Comparison of ENCODE assay signal across 8 cellular contexts in the genomic region with DNA sequence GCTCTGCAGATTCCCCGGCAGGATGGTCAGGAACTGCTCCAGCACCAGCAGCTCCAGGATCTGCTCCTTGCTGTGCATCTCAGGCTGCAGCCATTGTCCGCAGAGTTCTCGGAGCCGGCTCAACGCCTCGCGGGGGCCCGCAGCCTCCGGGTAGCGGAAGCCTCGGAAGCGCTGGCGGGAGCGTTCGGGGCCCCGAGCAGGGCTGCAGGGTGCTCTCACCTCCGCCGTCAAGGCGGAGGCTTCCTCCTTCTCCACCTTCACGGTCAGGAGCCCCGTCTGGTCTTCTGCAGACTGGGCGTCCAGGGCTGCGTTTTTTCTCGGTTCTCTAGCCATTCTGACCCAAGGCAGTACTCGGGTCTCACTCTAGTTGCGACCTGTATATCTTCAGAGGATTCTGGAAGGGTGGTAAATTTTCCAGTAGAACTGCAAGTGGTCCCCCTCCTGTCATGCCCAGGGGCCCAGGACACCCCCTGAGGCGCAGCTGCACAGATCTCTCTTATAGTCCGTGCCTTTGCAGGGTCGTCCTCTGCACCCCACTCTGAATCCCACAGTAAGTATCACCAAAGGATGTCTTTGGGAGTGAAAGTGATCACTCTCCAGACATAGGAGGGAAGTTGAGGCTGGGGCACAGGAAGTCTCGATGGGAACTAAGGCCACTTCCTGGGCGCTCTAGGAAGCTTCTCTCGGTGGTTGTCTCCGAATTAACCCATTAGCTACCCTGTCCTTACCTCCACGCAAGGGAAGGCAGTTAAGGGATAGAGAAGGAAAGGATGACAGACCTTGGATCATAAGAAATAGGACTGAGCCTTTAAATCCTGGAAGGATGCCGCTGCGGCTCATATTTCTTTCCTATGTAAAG. TPM values are rescaled to one million over a fixed set of nuclear protein-coding genes. Genes with fewer than 3 reads are reported as not detected.
DNase-seq lines count a peak whose midpoint lies in the region; ATAC-seq and TF ChIP-seq lines count a peak whose summit lies in the region.

A gene (minus strand): TSS at position 622 of the 859 bp plus-strand sequence. CDS start 289 bp downstream, at position 333.

- no peaks in the 10 kb centered on the region for H3K9me3 Mint-ChIP-seq in activated T-helper 17 cell treated with anti-CD3 and anti-CD28 coated beads, Interleukin-2, amount 50 U/mL, for 72 hours
- H3K9me3 Mint-ChIP-seq in nephron: no peaks in the 10 kb centered on the region

- no peaks in the 10 kb centered on the region for H3K27me3 Mint-ChIP-seq in activated T-helper 17 cell treated with anti-CD3 and anti-CD28 coated beads, Interleukin-2, amount 50 U/mL, for 72 hours
- no peaks in the 10 kb centered on the region for H3K27me3 Mint-ChIP-seq in nephron (ENCODE audit: low read depth)

- peaks cover 18% of the 10 kb centered on the region for H3K36me3 Mint-ChIP-seq in activated T-helper 17 cell treated with anti-CD3 and anti-CD28 coated beads, Interleukin-2, amount 50 U/mL, for 72 hours (ENCODE audit: low read depth)
- peaks cover 22% of the 10 kb centered on the region for H3K36me3 Mint-ChIP-seq in nephron (ENCODE audit: low read depth)

- peaks cover 16% of the 10 kb centered on the region for H3K4me1 Mint-ChIP-seq in activated T-helper 17 cell treated with anti-CD3 and anti-CD28 coated beads, Interleukin-2, amount 50 U/mL, for 72 hours
- H3K4me1 Mint-ChIP-seq in nephron: peaks cover 18% of the 10 kb centered on the region

- peak within 1 kb of the TSS; percentile 99 for H3K4me3 Mint-ChIP-seq in activated T-helper 17 cell treated with anti-CD3 and anti-CD28 coated beads, Interleukin-2, amount 50 U/mL, for 72 hours
- peak within 1 kb of the TSS; percentile 99 to 100 (median 100) for H3K4me3 Mint-ChIP-seq in nephron

- TF ChIP-seq CTCF in nephron (IDR thresholded peaks at IDR 0.05; ENCODE audit: unreplicated experiment in 3 of 3): no peak

- peak within 1 kb of the TSS; percentile 93 for H3K27ac Mint-ChIP-seq in activated T-helper 17 cell treated with anti-CD3 and anti-CD28 coated beads, Interleukin-2, amount 50 U/mL, for 72 hours
- peak within 1 kb of the TSS; percentile 86 to 95 (median 91) for H3K27ac Mint-ChIP-seq in nephron

- ATAC-seq in GM21529 (IDR thresholded peaks at IDR 0.05; ENCODE audit: unreplicated experiment): peak; percentile 81
- ATAC-seq in activated T-helper 17 cell treated with anti-CD3 and anti-CD28 coated beads, Interleukin-2, amount 50 U/mL, for 72 hours (replicated peaks): peak; percentile 81

- peak; percentile 96 for DNase-seq in DMS 273 (lab: John Stamatoyannopoulos, UW; ENCODE audit: unreplicated experiment)
- DNase-seq in LHCN-M2 (ENCODE audit: low read depth): peak; percentile 93
- peak; percentile 94 for DNase-seq in RPMI8226
- DNase-seq in fibroblast of the conjunctiva (ENCODE audit: low read depth): peak; percentile 81
- peak; percentile 75 for DNase-seq in stimulated activated naive CD4-positive, alpha-beta T cell treated with Interleukin-2 at 50 U/mL for 16 hours (lab: John Stamatoyannopoulos, UW)

RNA-seq across cellular contexts. Expression of the gene that starts here (rescaled TPM):
- total RNA-seq in LHCN-M2 (2014; rRNA removed): 4.1 and 4.4 TPM in 2 replicates
- polyA plus RNA-seq in LHCN-M2 (2012): 2.5 TPM
- total RNA-seq in activated T-helper 17 cell treated with anti-CD3 and anti-CD28 coated beads, Interleukin-2, amount 50 U/mL, for 72 hours: 1 to 10 TPM; 1.6 to 1.7 TPM

Comparison
In these comparisons a context has a peak if more than half of its experiments do, and no peak if none do; other contexts are left out.
1. Peak in every context shown above with its lines: DNase-seq and ATAC-seq.